ENCODE assay signal across 16 cellular contexts in the genomic region with DNA sequence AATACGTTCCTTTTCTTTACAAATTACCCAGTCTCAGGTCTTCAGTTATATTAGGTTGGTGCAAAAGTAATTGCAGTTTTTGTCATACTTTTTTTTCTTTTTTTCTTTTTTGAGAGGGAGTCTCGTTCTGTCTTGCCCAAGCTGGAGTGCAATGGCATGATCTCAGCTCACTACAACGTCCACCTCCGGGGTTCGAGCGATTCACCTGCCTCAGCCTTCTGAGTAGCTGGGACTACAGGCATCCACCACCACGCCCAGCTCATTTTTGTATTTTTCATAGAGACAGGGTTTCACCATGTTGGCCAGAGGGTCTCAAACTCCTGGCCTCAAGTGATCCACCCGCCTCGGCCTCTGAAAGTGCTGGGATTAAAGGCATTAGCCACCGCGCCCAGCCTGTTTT.
"Had no signal": no experiment of that assay in that cellular context is flagged by ENCODE, and none has a peak within 500 bp of the region (broad histone marks: within the 10 kb centered on the region; RNA-seq: fewer than 3 reads in every experiment).

No MANE protein-coding gene starts in this region.

- H3K27me3 ChIP-seq: suprapubic skin, upper lobe of right lung had no signal

- ATAC-seq: activated T-cell treated with anti-CD3 and anti-CD28 coated beads, Interleukin-2, amount 50 U/mL, for 72 hours; esophagus mucosa; right cardiac atrium; upper lobe of right lung had no signal

- H3K4me3 ChIP-seq: left ventricle myocardium inferior, prostate gland, suprapubic skin, upper lobe of right lung had no signal

- H3K9me3 ChIP-seq: left ventricle myocardium inferior, prostate gland, suprapubic skin, upper lobe of right lung had no signal

- H3K4me1 ChIP-seq: prostate gland had no signal

- H3K27ac ChIP-seq: left ventricle myocardium inferior, prostate gland, suprapubic skin, upper lobe of right lung had no signal

- DNase-seq: activated CD4-positive, alpha-beta T cell treated with anti-CD3 and anti-CD28 coated beads, Interleukin-2, amount 10 ng/mL, durations not matched to agents 24 days and 14 days; activated CD4-positive, CD25-positive, alpha-beta regulatory T cell; activated CD8-positive, alpha-beta memory T cell treated with anti-CD3 and anti-CD28 coated beads, Interleukin-2, amount 50 U/mL, for 48 hours; activated gamma-delta T cell; activated T-cell treated with anti-CD3 and anti-CD28 coated beads, Interleukin-2, amount 50 U/mL, for 72 hours; glutamatergic neuron; hypothalamus; left ventricle myocardium inferior; nephron progenitor cell; occipital lobe; right cardiac atrium; upper lobe of right lung had no signal

- FAIRE-seq: endometrium had no signal

- H3K36me3 ChIP-seq: left ventricle myocardium inferior, prostate gland, suprapubic skin, upper lobe of right lung had no signal
